2 cellular contexts compared by ENCODE assay signal in the genomic region with DNA sequence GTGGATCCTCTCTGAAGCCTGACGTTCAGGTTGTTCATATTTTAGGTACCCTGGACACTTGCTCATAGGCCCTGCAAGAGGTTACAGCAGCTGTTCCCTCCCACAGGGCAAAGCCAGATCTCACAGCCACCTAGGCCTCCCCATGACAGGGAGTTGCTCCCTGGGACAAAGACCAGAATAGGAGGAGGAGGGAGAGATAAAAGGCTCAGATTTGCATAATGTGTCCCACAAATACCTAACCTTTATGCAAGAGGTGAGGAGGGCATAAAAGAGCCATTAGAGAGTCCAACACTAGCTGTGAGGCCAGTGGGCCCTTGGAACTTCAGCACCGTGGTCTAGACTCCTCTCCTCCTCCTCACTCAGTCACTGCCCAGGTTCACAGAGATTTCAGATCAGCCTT.
TF ChIP-seq lines count a peak whose summit lies in the region.

No MANE protein-coding gene starts in this region.

TF ChIP-seq in GM23338, 12 proteins besides CTCF, POLR2A, EP300 and RAD21:
- no peak for TF ChIP-seq POLR2AphosphoS5 (IDR thresholded peaks at IDR 0.05; ENCODE audit: low read depth)

TF ChIP-seq in H1, 55 proteins besides CTCF, POLR2A, EP300 and RAD21:
- TF ChIP-seq PHF8 (conservative IDR thresholded peaks at IDR 0.05; ENCODE audit: low read depth, low read length) (no peak), NRF1 (IDR thresholded peaks at IDR 0.05; ENCODE audit: low read depth, low read length) (no peak), JUND (IDR thresholded peaks at IDR 0.05; ENCODE audit: low read length) (no peak)
- TF ChIP-seq, protein P1, sequence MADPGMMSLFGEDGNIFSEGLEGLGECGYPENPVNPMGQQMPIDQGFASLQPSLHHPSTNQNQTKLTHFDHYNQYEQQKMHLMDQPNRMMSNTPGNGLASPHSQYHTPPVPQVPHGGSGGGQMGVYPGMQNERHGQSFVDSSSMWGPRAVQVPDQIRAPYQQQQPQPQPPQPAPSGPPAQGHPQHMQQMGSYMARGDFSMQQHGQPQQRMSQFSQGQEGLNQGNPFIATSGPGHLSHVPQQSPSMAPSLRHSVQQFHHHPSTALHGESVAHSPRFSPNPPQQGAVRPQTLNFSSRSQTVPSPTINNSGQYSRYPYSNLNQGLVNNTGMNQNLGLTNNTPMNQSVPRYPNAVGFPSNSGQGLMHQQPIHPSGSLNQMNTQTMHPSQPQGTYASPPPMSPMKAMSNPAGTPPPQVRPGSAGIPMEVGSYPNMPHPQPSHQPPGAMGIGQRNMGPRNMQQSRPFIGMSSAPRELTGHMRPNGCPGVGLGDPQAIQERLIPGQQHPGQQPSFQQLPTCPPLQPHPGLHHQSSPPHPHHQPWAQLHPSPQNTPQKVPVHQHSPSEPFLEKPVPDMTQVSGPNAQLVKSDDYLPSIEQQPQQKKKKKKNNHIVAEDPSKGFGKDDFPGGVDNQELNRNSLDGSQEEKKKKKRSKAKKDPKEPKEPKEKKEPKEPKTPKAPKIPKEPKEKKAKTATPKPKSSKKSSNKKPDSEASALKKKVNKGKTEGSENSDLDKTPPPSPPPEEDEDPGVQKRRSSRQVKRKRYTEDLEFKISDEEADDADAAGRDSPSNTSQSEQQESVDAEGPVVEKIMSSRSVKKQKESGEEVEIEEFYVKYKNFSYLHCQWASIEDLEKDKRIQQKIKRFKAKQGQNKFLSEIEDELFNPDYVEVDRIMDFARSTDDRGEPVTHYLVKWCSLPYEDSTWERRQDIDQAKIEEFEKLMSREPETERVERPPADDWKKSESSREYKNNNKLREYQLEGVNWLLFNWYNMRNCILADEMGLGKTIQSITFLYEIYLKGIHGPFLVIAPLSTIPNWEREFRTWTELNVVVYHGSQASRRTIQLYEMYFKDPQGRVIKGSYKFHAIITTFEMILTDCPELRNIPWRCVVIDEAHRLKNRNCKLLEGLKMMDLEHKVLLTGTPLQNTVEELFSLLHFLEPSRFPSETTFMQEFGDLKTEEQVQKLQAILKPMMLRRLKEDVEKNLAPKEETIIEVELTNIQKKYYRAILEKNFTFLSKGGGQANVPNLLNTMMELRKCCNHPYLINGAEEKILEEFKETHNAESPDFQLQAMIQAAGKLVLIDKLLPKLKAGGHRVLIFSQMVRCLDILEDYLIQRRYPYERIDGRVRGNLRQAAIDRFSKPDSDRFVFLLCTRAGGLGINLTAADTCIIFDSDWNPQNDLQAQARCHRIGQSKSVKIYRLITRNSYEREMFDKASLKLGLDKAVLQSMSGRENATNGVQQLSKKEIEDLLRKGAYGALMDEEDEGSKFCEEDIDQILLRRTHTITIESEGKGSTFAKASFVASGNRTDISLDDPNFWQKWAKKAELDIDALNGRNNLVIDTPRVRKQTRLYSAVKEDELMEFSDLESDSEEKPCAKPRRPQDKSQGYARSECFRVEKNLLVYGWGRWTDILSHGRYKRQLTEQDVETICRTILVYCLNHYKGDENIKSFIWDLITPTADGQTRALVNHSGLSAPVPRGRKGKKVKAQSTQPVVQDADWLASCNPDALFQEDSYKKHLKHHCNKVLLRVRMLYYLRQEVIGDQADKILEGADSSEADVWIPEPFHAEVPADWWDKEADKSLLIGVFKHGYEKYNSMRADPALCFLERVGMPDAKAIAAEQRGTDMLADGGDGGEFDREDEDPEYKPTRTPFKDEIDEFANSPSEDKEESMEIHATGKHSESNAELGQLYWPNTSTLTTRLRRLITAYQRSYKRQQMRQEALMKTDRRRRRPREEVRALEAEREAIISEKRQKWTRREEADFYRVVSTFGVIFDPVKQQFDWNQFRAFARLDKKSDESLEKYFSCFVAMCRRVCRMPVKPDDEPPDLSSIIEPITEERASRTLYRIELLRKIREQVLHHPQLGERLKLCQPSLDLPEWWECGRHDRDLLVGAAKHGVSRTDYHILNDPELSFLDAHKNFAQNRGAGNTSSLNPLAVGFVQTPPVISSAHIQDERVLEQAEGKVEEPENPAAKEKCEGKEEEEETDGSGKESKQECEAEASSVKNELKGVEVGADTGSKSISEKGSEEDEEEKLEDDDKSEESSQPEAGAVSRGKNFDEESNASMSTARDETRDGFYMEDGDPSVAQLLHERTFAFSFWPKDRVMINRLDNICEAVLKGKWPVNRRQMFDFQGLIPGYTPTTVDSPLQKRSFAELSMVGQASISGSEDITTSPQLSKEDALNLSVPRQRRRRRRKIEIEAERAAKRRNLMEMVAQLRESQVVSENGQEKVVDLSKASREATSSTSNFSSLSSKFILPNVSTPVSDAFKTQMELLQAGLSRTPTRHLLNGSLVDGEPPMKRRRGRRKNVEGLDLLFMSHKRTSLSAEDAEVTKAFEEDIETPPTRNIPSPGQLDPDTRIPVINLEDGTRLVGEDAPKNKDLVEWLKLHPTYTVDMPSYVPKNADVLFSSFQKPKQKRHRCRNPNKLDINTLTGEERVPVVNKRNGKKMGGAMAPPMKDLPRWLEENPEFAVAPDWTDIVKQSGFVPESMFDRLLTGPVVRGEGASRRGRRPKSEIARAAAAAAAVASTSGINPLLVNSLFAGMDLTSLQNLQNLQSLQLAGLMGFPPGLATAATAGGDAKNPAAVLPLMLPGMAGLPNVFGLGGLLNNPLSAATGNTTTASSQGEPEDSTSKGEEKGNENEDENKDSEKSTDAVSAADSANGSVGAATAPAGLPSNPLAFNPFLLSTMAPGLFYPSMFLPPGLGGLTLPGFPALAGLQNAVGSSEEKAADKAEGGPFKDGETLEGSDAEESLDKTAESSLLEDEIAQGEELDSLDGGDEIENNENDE (IDR thresholded peaks at IDR 0.05; ENCODE audit: insufficient replicate concordance, low read length), result no peak
